13 cellular contexts compared by ENCODE assay signal in the genomic region with DNA sequence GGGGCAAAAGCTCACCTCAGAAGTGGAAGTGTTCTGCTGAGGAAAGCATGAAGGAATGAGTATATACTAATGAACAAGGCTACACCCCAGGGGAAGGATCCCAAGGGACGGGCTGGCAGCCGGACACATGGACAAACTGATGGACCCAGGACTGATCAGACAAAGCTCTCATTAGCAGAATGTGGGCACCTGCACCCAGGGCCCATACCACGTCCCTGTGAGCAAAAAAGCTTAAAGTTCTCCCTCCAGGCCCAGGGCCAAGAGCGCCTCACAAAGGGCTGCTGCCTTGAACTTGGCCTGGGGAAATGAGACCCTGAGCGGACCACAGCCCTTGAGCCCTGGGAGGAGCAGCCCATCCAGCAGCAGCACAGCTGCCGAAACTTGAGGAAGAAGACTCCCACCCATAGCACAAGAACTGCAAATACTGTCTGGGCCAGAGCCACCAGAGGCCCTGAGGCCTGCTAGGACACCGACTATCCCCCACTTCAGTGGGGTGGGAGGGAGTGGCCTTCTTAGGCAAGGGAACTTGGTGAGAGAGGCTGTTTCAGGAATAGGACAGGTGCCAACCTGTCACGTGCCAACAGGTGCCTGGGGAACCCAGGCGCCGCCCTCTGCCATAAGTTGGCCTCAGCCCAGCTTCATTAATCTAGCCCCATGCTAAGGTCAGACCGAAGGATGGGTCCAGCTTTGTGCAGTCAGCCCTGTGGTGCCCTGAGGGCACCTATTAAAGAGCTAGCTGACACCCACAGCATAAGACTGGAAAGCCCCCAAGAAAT. TPM values are rescaled to one million over a fixed set of nuclear protein-coding genes. Genes with fewer than 3 reads are reported as not detected.
DNase-seq lines count a peak whose midpoint lies in the region; ATAC-seq and TF ChIP-seq lines count a peak whose summit lies in the region.
"Had no signal": no experiment of that assay in that cellular context is flagged by ENCODE, and none has a peak within 500 bp of the region (broad histone marks: within the 10 kb centered on the region; RNA-seq: fewer than 3 reads in every experiment).

No MANE protein-coding gene starts in this region.

- H3K4me1 ChIP-seq in CD8-positive, alpha-beta T cell (ENCODE audit: insufficient read depth, low read length), result peaks cover 18% of the 10 kb centered on the region
- no peaks in the 10 kb centered on the region for H3K4me1 ChIP-seq in A673 (ENCODE audit: insufficient read depth, low read length, poor library complexity, severe bottlenecking)
- peaks cover 0 to 37% (median 15%) of the 10 kb centered on the region in 3 donors for H3K4me1 ChIP-seq in gastroesophageal sphincter

- H3K9me3 ChIP-seq in CD8-positive, alpha-beta T cell (ENCODE audit: low read length), result no peaks in the 10 kb centered on the region
- H3K9me3 ChIP-seq in A673 (ENCODE audit: low read depth, low read length, poor library complexity, severe bottlenecking) (no peaks in the 10 kb centered on the region), gastroesophageal sphincter (no peaks in the 10 kb centered on the region), WERI-Rb-1 (ENCODE audit: severe bottlenecking) (no peaks in the 10 kb centered on the region)
- H3K9me3 ChIP-seq: adrenal gland had no signal

- H3K27me3 Mint-ChIP-seq in CD8-positive, alpha-beta T cell (ENCODE audit: low read depth), result no peaks in the 10 kb centered on the region
- no peaks in the 10 kb centered on the region for H3K27me3 Mint-ChIP-seq in activated CD4-positive, alpha-beta memory T cell treated with anti-CD3 and anti-CD28 coated beads, Interleukin-2, amount 10 ng/mL, durations not matched to agents 7 days and 5 days
- H3K27me3 Mint-ChIP-seq in nephron progenitor cell (ENCODE audit: low read depth, poor library complexity), result no peaks in the 10 kb centered on the region

- H3K9me3 Mint-ChIP-seq in CD8-positive, alpha-beta T cell, result no peaks in the 10 kb centered on the region
- no peaks in the 10 kb centered on the region for H3K9me3 Mint-ChIP-seq in activated CD4-positive, alpha-beta memory T cell treated with anti-CD3 and anti-CD28 coated beads, Interleukin-2, amount 10 ng/mL, durations not matched to agents 7 days and 5 days
- no peaks in the 10 kb centered on the region for H3K9me3 Mint-ChIP-seq in nephron progenitor cell

- no peak for TF ChIP-seq POLR2A in gastroesophageal sphincter (IDR thresholded peaks at IDR 0.05)

- no peak for DNase-seq in CD8-positive, alpha-beta T cell
- no peak for DNase-seq in activated CD4-positive, alpha-beta memory T cell treated with anti-CD3 and anti-CD28 coated beads, Interleukin-2, amount 10 ng/mL, durations not matched to agents 7 days and 5 days
- no peak for DNase-seq in nephron progenitor cell
- no peak for DNase-seq in A673 (ENCODE audit: low spot score)
- DNase-seq in WERI-Rb-1, result no peak
- DNase-seq: midbrain; MV-4-11; stimulated activated CD4-positive, alpha-beta T cell treated with anti-CD3 and anti-CD28 coated beads, Interleukin-4, amount 100 ng/mL, for 4 hours had no signal

- CTCF ChIA-PET in CD8-positive, alpha-beta T cell (lab: Charles Lee), result no interaction called here
- CTCF ChIA-PET in activated CD4-positive, alpha-beta memory T cell treated with anti-CD3 and anti-CD28 coated beads, Interleukin-2, amount 10 ng/mL, durations not matched to agents 7 days and 5 days (lab: Charles Lee), result interaction anchor here (0.6 kb wide), 1 partner anchor 417 kb away, joined by 3 read pairs; no protein-coding TSS in a partner anchor
- CTCF ChIA-PET in A673 (lab: Charles Lee), result no interaction called here

- TF ChIP-seq CTCF in 22Rv1 (IDR thresholded peaks at IDR 0.05) (no peak), nephron progenitor cell (IDR thresholded peaks at IDR 0.05) (no peak), A673 (conservative IDR thresholded peaks at IDR 0.05; ENCODE audit: low read depth, low read length) (no peak), gastroesophageal sphincter (IDR thresholded peaks at IDR 0.05) (no peak), WERI-Rb-1 (IDR thresholded peaks at IDR 0.05; ENCODE audit: low read depth, low read length) (no peak)
- no peak for TF ChIP-seq CTCF in CD8-positive, alpha-beta T cell (IDR thresholded peaks at IDR 0.05)

- peaks cover 19% of the 10 kb centered on the region for H3K4me1 Mint-ChIP-seq in CD8-positive, alpha-beta T cell (ENCODE audit: low read depth)
- peaks cover 26% of the 10 kb centered on the region for H3K4me1 Mint-ChIP-seq in activated CD4-positive, alpha-beta memory T cell treated with anti-CD3 and anti-CD28 coated beads, Interleukin-2, amount 10 ng/mL, durations not matched to agents 7 days and 5 days
- H3K4me1 Mint-ChIP-seq in nephron progenitor cell, result peaks cover 21% of the 10 kb centered on the region

- H3K36me3 ChIP-seq in CD8-positive, alpha-beta T cell (ENCODE audit: insufficient read depth, low read length), result peaks cover 7% of the 10 kb centered on the region
- no peaks in the 10 kb centered on the region for H3K36me3 ChIP-seq in A673 (ENCODE audit: insufficient read depth, low read length, poor library complexity, severe bottlenecking)
- peaks cover 0 to 76% of the 10 kb centered on the region in 2 donors for H3K36me3 ChIP-seq in gastroesophageal sphincter
- peaks cover 59% of the 10 kb centered on the region for H3K36me3 ChIP-seq in WERI-Rb-1

- intact Hi-C loops in CD8-positive, alpha-beta T cell (cut with DNase I, micrococcal nuclease), result loop anchor here in 1 of 2 experiments (10.0 kb wide), 2 partner anchors 209 to 701 kb away; a partner anchor contains a TSS
- intact Hi-C loops in A673 (cut with micrococcal nuclease; ENCODE audit: unreplicated experiment), result loop anchor here (10.0 kb wide), 1 partner anchor 119 kb away; no protein-coding TSS in a partner anchor

- H3K36me3 Mint-ChIP-seq in CD8-positive, alpha-beta T cell, result peaks cover 45% of the 10 kb centered on the region
- peaks cover 19% of the 10 kb centered on the region for H3K36me3 Mint-ChIP-seq in activated CD4-positive, alpha-beta memory T cell treated with anti-CD3 and anti-CD28 coated beads, Interleukin-2, amount 10 ng/mL, durations not matched to agents 7 days and 5 days (ENCODE audit: low read depth)
- H3K36me3 Mint-ChIP-seq in nephron progenitor cell (ENCODE audit: low read depth), result peaks cover 23% of the 10 kb centered on the region

- TF ChIP-seq EP300 in gastroesophageal sphincter (IDR thresholded peaks at IDR 0.05), result no peak

- H3K27ac Mint-ChIP-seq in CD8-positive, alpha-beta T cell, result peak overlapping the region; percentile 80
- peak overlapping the region; percentile 12 for H3K27ac Mint-ChIP-seq in activated CD4-positive, alpha-beta memory T cell treated with anti-CD3 and anti-CD28 coated beads, Interleukin-2, amount 10 ng/mL, durations not matched to agents 7 days and 5 days
- peak overlapping the region; percentile 94 for H3K27ac Mint-ChIP-seq in nephron progenitor cell

- WGBS in gastroesophageal sphincter (ENCODE audit: low coverage in 1 of 2), 2 donors, result 86 to 94% methylated on average over 2 to 7 of the region's 11 CpGs

- POLR2A ChIA-PET in CD8-positive, alpha-beta T cell (lab: Charles Lee), result no interaction called here
- POLR2A ChIA-PET in activated CD4-positive, alpha-beta memory T cell treated with anti-CD3 and anti-CD28 coated beads, Interleukin-2, amount 10 ng/mL, durations not matched to agents 7 days and 5 days (lab: Charles Lee), result interaction anchor here (0.6 to 1.2 kb wide), 2 partner anchors 77 to 401 kb away, joined by 3 read pairs; a partner anchor contains a TSS
- POLR2A ChIA-PET in A673 (lab: Charles Lee; ENCODE audit: low non-redundant PET), result no interaction called here

- H3K27ac ChIP-seq in 22Rv1 (peak overlapping the region; percentile 97), A673 (ENCODE audit: low read depth, low read length, poor library complexity, severe bottlenecking) (no peak overlapping the region), gastroesophageal sphincter (peak overlapping the region in 1 of 4 donors; percentile 11), WERI-Rb-1 (no peak overlapping the region)
- H3K27ac ChIP-seq in CD8-positive, alpha-beta T cell (ENCODE audit: low read depth, low read length), result no peak overlapping the region

- H3K4me3 Mint-ChIP-seq in CD8-positive, alpha-beta T cell, result no peak overlapping the region
- H3K4me3 Mint-ChIP-seq in activated CD4-positive, alpha-beta memory T cell treated with anti-CD3 and anti-CD28 coated beads, Interleukin-2, amount 10 ng/mL, durations not matched to agents 7 days and 5 days, result no peak overlapping the region
- no peak overlapping the region for H3K4me3 Mint-ChIP-seq in nephron progenitor cell

- no peaks in the 10 kb centered on the region for H3K27me3 ChIP-seq in CD8-positive, alpha-beta T cell (ENCODE audit: insufficient read depth, low read length)
- no peaks in the 10 kb centered on the region for H3K27me3 ChIP-seq in A673 (replicated peaks; ENCODE audit: insufficient read depth, low read depth, low read length, poor library complexity)
- no peaks in the 10 kb centered on the region for H3K27me3 ChIP-seq in gastroesophageal sphincter
- no peaks in the 10 kb centered on the region for H3K27me3 ChIP-seq in WERI-Rb-1 (ENCODE audit: insufficient read depth, low read depth, severe bottlenecking)
- H3K27me3 ChIP-seq: adrenal gland had no signal

- no peak overlapping the region for H3K4me3 ChIP-seq in CD8-positive, alpha-beta T cell (ENCODE audit: low read depth, low read length)
- H3K4me3 ChIP-seq in A673 (ENCODE audit: low read depth, low read length, poor library complexity, severe bottlenecking), result no peak overlapping the region
- no peak overlapping the region for H3K4me3 ChIP-seq in gastroesophageal sphincter
- H3K4me3 ChIP-seq in WERI-Rb-1 (ENCODE audit: low read depth, low read length), result no peak overlapping the region
- H3K4me3 ChIP-seq: adrenal gland, coronary artery had no signal

- no peak for ATAC-seq in CD8-positive, alpha-beta T cell
- ATAC-seq in gastroesophageal sphincter (no peak), GM18520 (IDR thresholded peaks at IDR 0.05; ENCODE audit: unreplicated experiment) (no peak)

- no TSS peak for BruUV-seq in A673 (replicated peaks; lab: Mats Ljungman, UMichigan)

RNA-seq across cellular contexts. Expression of a gene that starts 2.3 kb away (rescaled TPM):
- total RNA-seq in CD8-positive, alpha-beta T cell, result 10 to 100 TPM; 34.9 to 36.6 TPM
- total RNA-seq in activated CD4-positive, alpha-beta memory T cell treated with anti-CD3 and anti-CD28 coated beads, Interleukin-2, amount 10 ng/mL, durations not matched to agents 7 days and 5 days, result 10 to 100 TPM; 48.2 to 49.0 TPM
- total RNA-seq in A673 (2021), result 15.2 and 16.6 TPM in 2 replicates
- 10 to 100 TPM; 15.6 to 20.5 (median 17.3) TPM for total RNA-seq in gastroesophageal sphincter

RNA-seq across cellular contexts. Expression of a gene that starts 6.6 kb away (rescaled TPM):
- total RNA-seq in CD8-positive, alpha-beta T cell, result 1 to 10 TPM; 1.5 to 3.5 TPM
- under 1 TPM; 0.23 to 0.28 TPM for total RNA-seq in activated CD4-positive, alpha-beta memory T cell treated with anti-CD3 and anti-CD28 coated beads, Interleukin-2, amount 10 ng/mL, durations not matched to agents 7 days and 5 days
- total RNA-seq in A673 (2021), result 0.28 TPM in 1 of 2 replicates, not detected in the other
- under 1 TPM in 2 of 4 donors, not detected in 2; 0.27 to 0.31 TPM for total RNA-seq in gastroesophageal sphincter

RNA-seq across cellular contexts. Expression of a gene that starts 36.7 kb away (rescaled TPM):
- 10 to 100 TPM; 23.7 to 27.0 TPM for total RNA-seq in CD8-positive, alpha-beta T cell
- 10 to 100 TPM; 35.5 to 38.3 TPM for total RNA-seq in activated CD4-positive, alpha-beta memory T cell treated with anti-CD3 and anti-CD28 coated beads, Interleukin-2, amount 10 ng/mL, durations not matched to agents 7 days and 5 days
- 31.0 and 31.5 TPM in 2 replicates for total RNA-seq in A673 (2021)
- 10 to 100 TPM; 18.5 to 31.2 (median 21.8) TPM for total RNA-seq in gastroesophageal sphincter

RNA-seq across cellular contexts. Expression of a gene that starts 36.8 kb away (rescaled TPM):
- total RNA-seq in CD8-positive, alpha-beta T cell, result 1 to 10 TPM; 8.6 to 9.1 TPM
- 10 to 100 TPM in 1 of 2 experiments, 1 to 10 TPM in 1; 8.6 to 12.4 TPM for total RNA-seq in activated CD4-positive, alpha-beta memory T cell treated with anti-CD3 and anti-CD28 coated beads, Interleukin-2, amount 10 ng/mL, durations not matched to agents 7 days and 5 days
- 3.7 and 4.5 TPM in 2 replicates for total RNA-seq in A673 (2021)
- total RNA-seq in gastroesophageal sphincter, result 1 to 10 TPM in 3 of 4 donors, under 1 TPM in 1; 0.89 to 7.3 (median 4.4) TPM

RNA-seq across cellular contexts. Expression of a gene that starts 51.9 kb away (rescaled TPM):
- total RNA-seq in CD8-positive, alpha-beta T cell, result 10 to 100 TPM; 40.8 to 48.9 TPM
- total RNA-seq in activated CD4-positive, alpha-beta memory T cell treated with anti-CD3 and anti-CD28 coated beads, Interleukin-2, amount 10 ng/mL, durations not matched to agents 7 days and 5 days, result 100 to 1,000 TPM; 132 to 136 TPM
- total RNA-seq in A673 (2021) (64.9 and 67.4 TPM in 2 replicates), gastroesophageal sphincter (10 to 100 TPM; 61.4 to 80.2 (median 71.5) TPM)

Comparison
In these comparisons a context has a peak if more than half of its experiments do, and no peak if none do; other contexts are left out.
1. H3K27ac Mint-ChIP-seq: peak in every context shown above with its lines; median percentile 94 in nephron progenitor cell; 80 in CD8-positive, alpha-beta T cell; 12 in activated CD4-positive, alpha-beta memory T cell treated with anti-CD3 and anti-CD28 coated beads, Interleukin-2, amount 10 ng/mL, durations not matched to agents 7 days and 5 days.